ENCODE assay signal across 8 cellular contexts in the genomic region with DNA sequence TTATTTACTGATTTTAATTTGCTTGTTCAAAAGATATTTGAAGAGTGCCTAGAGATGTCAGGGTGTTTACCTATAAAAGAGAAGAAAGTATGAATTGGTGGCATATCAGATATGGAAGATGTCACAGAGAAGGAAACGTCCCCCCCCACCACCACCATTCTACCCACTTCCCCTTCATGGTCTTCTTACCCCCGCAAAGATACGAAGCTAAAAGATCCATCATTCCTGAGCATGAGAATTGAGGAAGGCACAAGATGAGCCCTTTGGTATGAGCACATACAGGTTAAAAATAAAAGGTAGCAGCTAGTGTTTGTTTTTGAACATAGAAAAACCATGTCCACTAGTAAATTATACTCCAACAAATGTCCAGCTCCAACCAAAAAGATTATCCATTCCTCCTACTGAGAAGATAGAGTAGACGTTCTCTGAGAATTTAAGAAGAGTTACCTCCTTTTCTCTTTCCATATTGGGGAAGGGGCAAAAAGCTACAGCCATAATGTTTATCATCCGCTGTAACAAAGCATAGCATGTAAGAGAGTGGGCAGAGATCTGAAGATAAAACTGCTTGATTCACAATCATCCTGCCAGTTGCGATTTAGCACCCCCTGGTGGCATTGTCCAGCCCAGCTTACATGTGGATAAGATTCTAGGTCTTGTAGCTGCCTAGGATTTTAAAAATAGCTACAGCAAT. TPM values are rescaled to one million over a fixed set of nuclear protein-coding genes. Genes with fewer than 3 reads are reported as not detected.
DNase-seq lines count a peak whose midpoint lies in the region; ATAC-seq and TF ChIP-seq lines count a peak whose summit lies in the region.

No MANE protein-coding gene starts in this region.

- CTCF ChIA-PET in A673 (lab: Charles Lee) = interaction anchor here (0.5 to 2.0 kb wide), 5 partner anchors 30 to 225 kb away, joined by 3 to 12 read pairs (median 6); partner anchors contain the start of gene TDG

- H3K27me3 Mint-ChIP-seq in neural progenitor cell (ENCODE audit: insufficient read depth, low read depth) = no peaks in the 10 kb centered on the region
- no peaks in the 10 kb centered on the region for H3K27me3 Mint-ChIP-seq in stimulated activated naive CD8-positive, alpha-beta T cell treated with anti-CD3 and anti-CD28 coated beads, Interleukin-15, amount 100 ng/mL, for 72 hours

- DNase-seq in A673 (ENCODE audit: low spot score) (peak; percentile 87), MG63 (peak; percentile 66), RPMI8226 (peak; percentile 73), fibroblast of pulmonary artery (ENCODE audit: low read depth) (peak; percentile 80), neural progenitor cell (ENCODE audit: low spot score) (peak; percentile 85)
- DNase-seq in activated T-helper 1 cell treated with anti-CD3 and anti-CD28 coated beads, Interleukin-2, amount 50 U/mL, for 16 hours (ENCODE audit: low read depth in 1 of 2, low spot score in 1 of 2) = peak; percentile 69 to 70
- peak; percentile 80 to 84 for DNase-seq in stimulated activated naive CD8-positive, alpha-beta T cell treated with anti-CD3 and anti-CD28 coated beads, Interleukin-15, amount 100 ng/mL, for 72 hours

- BruUV-seq in A673 (replicated peaks; lab: Mats Ljungman, UMichigan) = no TSS peak

- no peaks in the 10 kb centered on the region for H3K4me1 Mint-ChIP-seq in neural progenitor cell
- peaks cover 10% of the 10 kb centered on the region for H3K4me1 Mint-ChIP-seq in stimulated activated naive CD8-positive, alpha-beta T cell treated with anti-CD3 and anti-CD28 coated beads, Interleukin-15, amount 100 ng/mL, for 72 hours

- H3K9ac ChIP-seq in neural progenitor cell = no peak overlapping the region

- POLR2A ChIA-PET in A673 (lab: Charles Lee; ENCODE audit: low non-redundant PET) = no interaction called here

- H3K9me3 ChIP-seq in A673 (ENCODE audit: low read depth, low read length, poor library complexity, severe bottlenecking) (no peaks in the 10 kb centered on the region), MG63 (no peaks in the 10 kb centered on the region), neural progenitor cell (ENCODE audit: low read depth) (no peaks in the 10 kb centered on the region)

- peak overlapping the region; percentile 60 for H2AFZ ChIP-seq in neural progenitor cell (replicated peaks)

- no peak overlapping the region for H3K4me3 ChIP-seq in A673 (ENCODE audit: low read depth, low read length, poor library complexity, severe bottlenecking)
- H3K4me3 ChIP-seq in MG63 = no peak overlapping the region
- no peak overlapping the region for H3K4me3 ChIP-seq in fibroblast of pulmonary artery (replicated peaks; ENCODE audit: low read depth, low read length)
- no peak overlapping the region for H3K4me3 ChIP-seq in neural progenitor cell

- no peaks in the 10 kb centered on the region for H3K36me3 Mint-ChIP-seq in neural progenitor cell

- intact Hi-C loops in A673 (cut with micrococcal nuclease; ENCODE audit: unreplicated experiment) = loop anchor here (1.0 to 10.0 kb wide), 3 partner anchors 52 to 344 kb away; no protein-coding TSS in a partner anchor

- no peak overlapping the region for H3K27ac ChIP-seq in A673 (ENCODE audit: low read depth, low read length, poor library complexity, severe bottlenecking)
- H3K27ac ChIP-seq in neural progenitor cell = no peak overlapping the region

- H3K27ac Mint-ChIP-seq in neural progenitor cell = no peak overlapping the region
- peak overlapping the region in 1 of 2 donors; percentile 65 for H3K27ac Mint-ChIP-seq in stimulated activated naive CD8-positive, alpha-beta T cell treated with anti-CD3 and anti-CD28 coated beads, Interleukin-15, amount 100 ng/mL, for 72 hours

- no peaks in the 10 kb centered on the region for H3K9me3 Mint-ChIP-seq in neural progenitor cell
- H3K9me3 Mint-ChIP-seq in stimulated activated naive CD8-positive, alpha-beta T cell treated with anti-CD3 and anti-CD28 coated beads, Interleukin-15, amount 100 ng/mL, for 72 hours = no peaks in the 10 kb centered on the region

- no peak overlapping the region for H3K4me2 ChIP-seq in neural progenitor cell

- H3K27me3 ChIP-seq in A673 (replicated peaks; ENCODE audit: insufficient read depth, low read depth, low read length, poor library complexity) (no peaks in the 10 kb centered on the region), MG63 (no peaks in the 10 kb centered on the region), neural progenitor cell (no peaks in the 10 kb centered on the region)

- no peaks in the 10 kb centered on the region for H3K79me2 ChIP-seq in neural progenitor cell (ENCODE audit: low read depth)

- H3K4me1 ChIP-seq in A673 (ENCODE audit: insufficient read depth, low read length, poor library complexity, severe bottlenecking) (peaks cover 11% of the 10 kb centered on the region), neural progenitor cell (no peaks in the 10 kb centered on the region)

- H3K36me3 ChIP-seq in A673 (ENCODE audit: insufficient read depth, low read length, poor library complexity, severe bottlenecking) (no peaks in the 10 kb centered on the region), MG63 (peaks cover 4% of the 10 kb centered on the region), neural progenitor cell (no peaks in the 10 kb centered on the region)

- no peaks in the 10 kb centered on the region for H4K20me1 ChIP-seq in neural progenitor cell (ENCODE audit: low read depth)

- ATAC-seq in GM18520 (IDR thresholded peaks at IDR 0.05; ENCODE audit: unreplicated experiment) = peak; percentile 53
- ATAC-seq in stimulated activated naive CD8-positive, alpha-beta T cell treated with anti-CD3 and anti-CD28 coated beads, Interleukin-15, amount 100 ng/mL, for 72 hours = peak; percentile 98

- TF ChIP-seq CTCF in A673 (conservative IDR thresholded peaks at IDR 0.05; ENCODE audit: low read depth, low read length) (peak; percentile 94), fibroblast of pulmonary artery (IDR thresholded peaks at IDR 0.05; ENCODE audit: low read length, missing control alignments) (peak; percentile 100), neural progenitor cell (IDR thresholded peaks at IDR 0.05) (peak; percentile 94)

- no peak overlapping the region for H3K4me3 Mint-ChIP-seq in neural progenitor cell
- H3K4me3 Mint-ChIP-seq in stimulated activated naive CD8-positive, alpha-beta T cell treated with anti-CD3 and anti-CD28 coated beads, Interleukin-15, amount 100 ng/mL, for 72 hours = no peak overlapping the region

- peaks cover 21% of the 10 kb centered on the region for H3F3A ChIP-seq in neural progenitor cell (ENCODE audit: low read depth)

RNA-seq across cellular contexts. Expression of gene NFYB, which starts 29.1 kb away (rescaled TPM):
- total RNA-seq in A673 (2021) (28.1 and 29.0 TPM in 2 replicates), neural progenitor cell (ENCODE audit: low replicate concordance) (64.2 and 100 TPM in 2 replicates)
- total RNA-seq in MG63 (2014; rRNA removed; shearing (Covaris generic); ENCODE audit: low replicate concordance) = 34.1 and 38.7 TPM in 2 replicates

RNA-seq across cellular contexts. Expression of gene HCFC2, which starts 44.6 kb away (rescaled TPM):
- total RNA-seq in A673 (2021) (8.0 and 8.5 TPM in 2 replicates), neural progenitor cell (ENCODE audit: low replicate concordance) (4.2 and 4.6 TPM in 2 replicates)
- total RNA-seq in MG63 (2014; rRNA removed; shearing (Covaris generic); ENCODE audit: low replicate concordance) = 6.1 and 16.3 TPM in 2 replicates

RNA-seq across cellular contexts. Expression of gene GLT8D2, which starts 58.9 kb away (rescaled TPM):
- total RNA-seq in A673 (2021) (0.61 TPM in 1 of 2 replicates, not detected in the other), neural progenitor cell (ENCODE audit: low replicate concordance) (1.9 and 3.9 TPM in 2 replicates)
- total RNA-seq in MG63 (2014; rRNA removed; shearing (Covaris generic); ENCODE audit: low replicate concordance) = not detected in 2 replicates
